Comparison of ENCODE assay signal across 17 cellular contexts in the genomic region with DNA sequence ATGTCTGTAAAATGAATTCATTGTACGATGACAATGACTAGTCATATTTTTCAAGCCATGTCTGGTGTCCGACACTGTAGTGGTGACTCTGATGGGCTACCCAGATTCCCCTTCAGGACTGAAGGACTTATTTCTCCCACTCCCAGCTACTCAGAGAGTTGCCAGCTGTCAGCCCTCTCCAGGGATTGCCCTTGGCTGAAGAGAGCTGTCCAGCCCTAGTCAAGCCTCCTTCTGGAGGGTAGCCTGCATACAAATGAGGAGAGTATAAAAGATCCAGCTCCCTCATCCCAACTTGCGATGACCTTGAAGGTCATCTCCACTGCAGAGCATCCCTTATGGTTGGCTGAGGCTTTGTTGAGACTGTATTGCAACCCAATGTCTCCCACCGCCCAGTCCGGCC. TPM values are rescaled to one million over a fixed set of nuclear protein-coding genes. Genes with fewer than 3 reads are reported as not detected.
DNase-seq lines count a peak whose midpoint lies in the region; ATAC-seq and TF ChIP-seq lines count a peak whose summit lies in the region.
"Had no signal": no experiment of that assay in that cellular context is flagged by ENCODE, and none has a peak within 500 bp of the region (broad histone marks: within the 10 kb centered on the region; RNA-seq: fewer than 3 reads in every experiment).

No MANE protein-coding gene starts in this region.

- no peaks in the 10 kb centered on the region for H3K9me3 ChIP-seq in left ventricle myocardium inferior (replicated peaks)
- no peaks in the 10 kb centered on the region for H3K9me3 ChIP-seq in right atrium auricular region
- no peaks in the 10 kb centered on the region for H3K9me3 ChIP-seq in gastroesophageal sphincter
- no peaks in the 10 kb centered on the region for H3K9me3 ChIP-seq in sigmoid colon
- no peaks in the 10 kb centered on the region for H3K9me3 ChIP-seq in aorta (ENCODE audit: control insufficient read depth, low read length)

- intact Hi-C loops in left ventricle myocardium inferior (cut with micrococcal nuclease): no loop called here
- intact Hi-C loops in sigmoid colon (cut with DNase I): no loop called here
- intact Hi-C loops in aorta (cut with DNase I): loop anchor here in 1 of 2 donors (10.0 kb wide), 1 partner anchor 438 kb away; no protein-coding TSS in a partner anchor
- intact Hi-C loops in activated CD8-positive, alpha-beta T cell treated with anti-CD3 and anti-CD28 coated beads for 36 hours (cut with micrococcal nuclease): no loop called here

- H3K36me3 ChIP-seq in left ventricle myocardium inferior (peaks cover 13% of the 10 kb centered on the region), right atrium auricular region (peaks cover 48% of the 10 kb centered on the region), gastroesophageal sphincter (peaks cover 0 to 26% of the 10 kb centered on the region in 2 donors), sigmoid colon (peaks cover 0 to 30% (median 11%) of the 10 kb centered on the region in 4 donors), aorta (ENCODE audit: control insufficient read depth in 1 of 2, insufficient read depth in 2 of 2, low read length in 1 of 2) (no peaks in the 10 kb centered on the region)

- TF ChIP-seq EP300 in gastroesophageal sphincter (IDR thresholded peaks at IDR 0.05): no peak
- no peak for TF ChIP-seq EP300 in sigmoid colon (IDR thresholded peaks at IDR 0.05)

- no peak overlapping the region for H3K4me3 Mint-ChIP-seq in activated CD8-positive, alpha-beta T cell treated with anti-CD3 and anti-CD28 coated beads for 36 hours
- H3K4me3 Mint-ChIP-seq: CD14-positive monocyte, GM23338 had no signal

- peaks cover 12% of the 10 kb centered on the region for H3K27me3 Mint-ChIP-seq in activated CD8-positive, alpha-beta T cell treated with anti-CD3 and anti-CD28 coated beads for 36 hours

- ATAC-seq in gastroesophageal sphincter (no peak), aorta (ENCODE audit: low FRiP score) (no peak), GM19395 (IDR thresholded peaks at IDR 0.05; ENCODE audit: unreplicated experiment) (no peak)
- no peak for ATAC-seq in activated CD8-positive, alpha-beta T cell treated with anti-CD3 and anti-CD28 coated beads for 36 hours
- ATAC-seq: GM23338, HCT116, Panc1 had no signal

- DNase-seq in left ventricle myocardium inferior (no peak), right atrium auricular region (ENCODE audit: low spot score) (no peak), sigmoid colon (peak; percentile 46), aorta (peak in 1 of 2 donors; percentile 35), 8988T (no peak)
- DNase-seq in activated CD8-positive, alpha-beta T cell treated with anti-CD3 and anti-CD28 coated beads for 36 hours: no peak
- DNase-seq: DMS 273 treated with DMSO at 0.1 percent for 48 hours, GDM1, KG1, NCI-H1417 treated with DMSO at 0.1 percent for 48 hours, NCI-H2081 had no signal

- TF ChIP-seq CTCF in left ventricle myocardium inferior (IDR thresholded peaks at IDR 0.05; ENCODE audit: borderline replicate concordance): no peak
- no peak for TF ChIP-seq CTCF in right atrium auricular region (IDR thresholded peaks at IDR 0.05)
- no peak for TF ChIP-seq CTCF in gastroesophageal sphincter (IDR thresholded peaks at IDR 0.05)
- TF ChIP-seq CTCF in sigmoid colon (IDR thresholded peaks at IDR 0.05): no peak
- no peak for TF ChIP-seq CTCF in activated CD8-positive, alpha-beta T cell treated with anti-CD3 and anti-CD28 coated beads for 36 hours (IDR thresholded peaks at IDR 0.05)

- H3K4me1 ChIP-seq in left ventricle myocardium inferior (peaks cover 78% of the 10 kb centered on the region), right atrium auricular region (peaks cover 0 to 50% of the 10 kb centered on the region in 2 donors), gastroesophageal sphincter (peaks cover 4 to 77% (median 11%) of the 10 kb centered on the region in 3 donors), sigmoid colon (peaks cover 0 to 65% (median 47%) of the 10 kb centered on the region in 4 donors), aorta (ENCODE audit: control insufficient read depth in 1 of 2, insufficient read depth in 2 of 2, low read length in 2 of 2) (peaks cover 3% of the 10 kb centered on the region in 2 donors)

- WGBS in gastroesophageal sphincter (ENCODE audit: low coverage in 1 of 2), 2 donors: 80% methylated on average over 2 of the region's 5 CpGs; no CpG with 5 or more reads in 1 of the 2 donors
- WGBS in sigmoid colon, 2 donors: 95 to 97% methylated on average over 5 of the region's 5 CpGs
- 86 to 90% methylated on average over 5 of the region's 5 CpGs for WGBS in aorta, 2 donors

- POLR2A ChIA-PET in activated CD8-positive, alpha-beta T cell treated with anti-CD3 and anti-CD28 coated beads for 36 hours (lab: Charles Lee): no interaction called here

- no peak overlapping the region for H3K27ac Mint-ChIP-seq in activated CD8-positive, alpha-beta T cell treated with anti-CD3 and anti-CD28 coated beads for 36 hours
- H3K27ac Mint-ChIP-seq: GM23338 had no signal

- TF ChIP-seq POLR2A in gastroesophageal sphincter (IDR thresholded peaks at IDR 0.05) (no peak), sigmoid colon (IDR thresholded peaks at IDR 0.05) (no peak)

- H3K4me3 ChIP-seq in left ventricle myocardium inferior: no peak overlapping the region
- no peak overlapping the region for H3K4me3 ChIP-seq in right atrium auricular region
- H3K4me3 ChIP-seq in gastroesophageal sphincter: no peak overlapping the region
- no peak overlapping the region for H3K4me3 ChIP-seq in sigmoid colon
- no peak overlapping the region for H3K4me3 ChIP-seq in aorta (ENCODE audit: low read length in 2 of 2)
- H3K4me3 ChIP-seq: GM23338 had no signal

- H3K4me1 Mint-ChIP-seq in activated CD8-positive, alpha-beta T cell treated with anti-CD3 and anti-CD28 coated beads for 36 hours (ENCODE audit: low read depth): peaks cover 12% of the 10 kb centered on the region
- H3K4me1 Mint-ChIP-seq: CD14-positive monocyte, GM23338 had no signal

- H3K9me3 Mint-ChIP-seq in activated CD8-positive, alpha-beta T cell treated with anti-CD3 and anti-CD28 coated beads for 36 hours: no peaks in the 10 kb centered on the region
- H3K9me3 Mint-ChIP-seq: GM23338 had no signal

- H3K36me3 Mint-ChIP-seq in activated CD8-positive, alpha-beta T cell treated with anti-CD3 and anti-CD28 coated beads for 36 hours (ENCODE audit: low read depth): no peaks in the 10 kb centered on the region
- H3K36me3 Mint-ChIP-seq: CD14-positive monocyte had no signal

- H3K27me3 ChIP-seq in left ventricle myocardium inferior (ENCODE audit: low read depth) (no peaks in the 10 kb centered on the region), right atrium auricular region (no peaks in the 10 kb centered on the region), gastroesophageal sphincter (no peaks in the 10 kb centered on the region), sigmoid colon (no peaks in the 10 kb centered on the region), aorta (ENCODE audit: control insufficient read depth in 1 of 2, insufficient read depth in 2 of 2, low read length in 1 of 2) (no peaks in the 10 kb centered on the region)

- CTCF ChIA-PET in activated CD8-positive, alpha-beta T cell treated with anti-CD3 and anti-CD28 coated beads for 36 hours (lab: Charles Lee): interaction anchor here (1.1 to 1.2 kb wide), 2 partner anchors 33 to 40 kb away, joined by 3 read pairs; no protein-coding TSS in a partner anchor

- H3K27ac ChIP-seq in left ventricle myocardium inferior (replicated peaks) (peak overlapping the region; percentile 90), right atrium auricular region (peak overlapping the region in 1 of 2 donors; percentile 47), gastroesophageal sphincter (peak overlapping the region; percentile 32 to 95 (median 84)), sigmoid colon (peak overlapping the region; percentile 80 to 92 (median 92)), aorta (ENCODE audit: low read depth in 1 of 2, low read length in 2 of 2) (peak overlapping the region; percentile 64 to 65)

RNA-seq across cellular contexts. Expression of gene JPH2, which starts 29.9 kb away (rescaled TPM):
- total RNA-seq in left ventricle myocardium inferior (151 TPM), right atrium auricular region (100 to 1,000 TPM; 131 to 168 TPM), gastroesophageal sphincter (100 to 1,000 TPM; 173 to 442 (median 242) TPM), sigmoid colon (100 to 1,000 TPM in 3 of 4 donors, 10 to 100 TPM in 1; 52.0 to 166 (median 122) TPM), aorta (100 to 1,000 TPM in 1 of 2 donors, 10 to 100 TPM in 1; 63.3 to 140 TPM)
- polyA plus RNA-seq in sigmoid colon (1 to 10 TPM in 1 of 3 donors, under 1 TPM in 2; 0.23 to 5.3 (median 0.60) TPM), aorta (10 to 100 TPM; 12.8 to 19.4 TPM)
- total RNA-seq in activated CD8-positive, alpha-beta T cell treated with anti-CD3 and anti-CD28 coated beads for 36 hours: under 1 TPM; 0.47 to 0.54 TPM
- polyA plus RNA-seq: CD14-positive monocyte had no signal

RNA-seq across cellular contexts. Expression of gene OSER1, which starts 53.5 kb away (rescaled TPM):
- total RNA-seq in left ventricle myocardium inferior (34.0 TPM), right atrium auricular region (10 to 100 TPM; 30.8 to 31.1 TPM), gastroesophageal sphincter (10 to 100 TPM; 47.6 to 97.3 (median 70.3) TPM), sigmoid colon (10 to 100 TPM; 47.4 to 90.5 (median 61.5) TPM), aorta (10 to 100 TPM; 26.7 to 34.2 TPM)
- polyA plus RNA-seq in sigmoid colon (10 to 100 TPM; 28.5 to 39.8 (median 37.2) TPM), aorta (10 to 100 TPM; 29.2 to 54.1 TPM)
- total RNA-seq in activated CD8-positive, alpha-beta T cell treated with anti-CD3 and anti-CD28 coated beads for 36 hours: 10 to 100 TPM; 20.9 to 23.3 TPM

Comparison
In these comparisons a context has a peak if more than half of its experiments do, and no peak if none do; other contexts are left out.
1. RNA of gene JPH2, which starts 29.9 kb away (total RNA-seq): 173 to 442 TPM in gastroesophageal sphincter, 131 to 168 TPM in right atrium auricular region, 151 TPM in left ventricle myocardium inferior (single experiment), 63.3 to 140 TPM in aorta and 52.0 to 166 TPM in sigmoid colon; 0.47 to 0.54 TPM in activated CD8-positive, alpha-beta T cell treated with anti-CD3 and anti-CD28 coated beads for 36 hours; every median in the first group is over 10 times any median in the second.